ENCODE assay signal across 26 cellular contexts in the genomic region with DNA sequence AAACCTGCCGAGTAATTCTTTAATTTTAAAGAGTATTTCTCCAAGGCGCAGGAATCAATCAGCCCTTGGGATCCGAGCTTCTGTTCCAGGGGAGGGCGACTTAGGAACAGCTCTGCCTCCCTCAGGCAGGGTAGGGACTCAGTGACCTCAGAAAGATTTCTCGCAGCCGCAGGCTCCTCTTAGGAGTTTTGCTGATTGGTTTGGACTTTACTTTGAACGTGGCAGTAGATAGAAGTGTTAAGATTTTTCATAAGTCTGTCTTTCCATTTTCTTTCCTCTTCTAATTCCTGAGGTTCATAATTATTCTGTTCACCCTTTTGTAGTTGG.
"Had no signal": no experiment of that assay in that cellular context is flagged by ENCODE, and none has a peak within 500 bp of the region (broad histone marks: within the 10 kb centered on the region; RNA-seq: fewer than 3 reads in every experiment).

No MANE protein-coding gene starts in this region.

- ATAC-seq: activated naive CD8-positive, alpha-beta T cell treated with anti-CD3 and anti-CD28 coated beads, Interleukin-2, amount 50 U/mL, for 24 hours; stimulated activated effector memory CD8-positive, alpha-beta T cell treated with anti-CD3 and anti-CD28 coated beads, Interleukin-12 subunit alpha, Interleukin-12 subunit beta, amount 100 ng/mL, for 72 hours had no signal

- H3K27me3 ChIP-seq: ovary, thyroid gland, upper lobe of left lung, vagina had no signal

- H3K9me3 Mint-ChIP-seq: activated CD4-positive, alpha-beta memory T cell treated with anti-CD3 and anti-CD28 coated beads, Interleukin-2, amount 10 ng/mL, durations not matched to agents 7 days and 5 days; activated CD4-positive, alpha-beta T cell treated with anti-CD3 and anti-CD28 coated beads, Interleukin-2, amount 10 ng/mL, durations not matched to agents 7 days and 5 days; activated naive CD8-positive, alpha-beta T cell treated with anti-CD3 and anti-CD28 coated beads, Interleukin-2, amount 50 U/mL, for 24 hours; activated T-cell treated with anti-CD3 and anti-CD28 coated beads, Interleukin-2, amount 50 U/mL, for 24 hours; stimulated activated effector memory CD8-positive, alpha-beta T cell treated with anti-CD3 and anti-CD28 coated beads, Interleukin-12 subunit alpha, Interleukin-12 subunit beta, amount 100 ng/mL, for 72 hours; stimulated activated naive CD8-positive, alpha-beta T cell treated with anti-CD3 and anti-CD28 coated beads, Interleukin-15, Interleukin-2, amounts not matched to agents 100 ng/mL and 50 ng/mL, for 24 hours had no signal

- H3K4me1 ChIP-seq: upper lobe of left lung had no signal

- H3K27ac ChIP-seq: epithelial cell of prostate, ovary, thyroid gland, upper lobe of left lung, vagina had no signal

- H3K4me3 ChIP-seq: esophagus squamous epithelium, ovary, skin epidermis, thyroid gland, upper lobe of left lung, vagina had no signal

- H3K4me3 Mint-ChIP-seq: activated CD4-positive, alpha-beta memory T cell treated with anti-CD3 and anti-CD28 coated beads, Interleukin-2, amount 10 ng/mL, durations not matched to agents 7 days and 5 days; activated CD4-positive, alpha-beta T cell treated with anti-CD3 and anti-CD28 coated beads, Interleukin-2, amount 10 ng/mL, durations not matched to agents 7 days and 5 days; activated naive CD8-positive, alpha-beta T cell treated with anti-CD3 and anti-CD28 coated beads, Interleukin-2, amount 50 U/mL, for 24 hours; activated T-cell treated with anti-CD3 and anti-CD28 coated beads, Interleukin-2, amount 50 U/mL, for 24 hours; mesothelial cell of epicardium; naive B cell; stimulated activated effector memory CD8-positive, alpha-beta T cell treated with anti-CD3 and anti-CD28 coated beads, Interleukin-12 subunit alpha, Interleukin-12 subunit beta, amount 100 ng/mL, for 72 hours; stimulated activated naive CD8-positive, alpha-beta T cell treated with anti-CD3 and anti-CD28 coated beads, Interleukin-15, Interleukin-2, amounts not matched to agents 100 ng/mL and 50 ng/mL, for 24 hours had no signal

- H3K36me3 ChIP-seq: esophagus squamous epithelium, ovary, thyroid gland, upper lobe of left lung, vagina had no signal

- H3K4me1 Mint-ChIP-seq: activated CD4-positive, alpha-beta memory T cell treated with anti-CD3 and anti-CD28 coated beads, Interleukin-2, amount 10 ng/mL, durations not matched to agents 7 days and 5 days; activated CD4-positive, alpha-beta T cell treated with anti-CD3 and anti-CD28 coated beads, Interleukin-2, amount 10 ng/mL, durations not matched to agents 7 days and 5 days; activated naive CD8-positive, alpha-beta T cell treated with anti-CD3 and anti-CD28 coated beads, Interleukin-2, amount 50 U/mL, for 24 hours; naive B cell; stimulated activated effector memory CD8-positive, alpha-beta T cell treated with anti-CD3 and anti-CD28 coated beads, Interleukin-12 subunit alpha, Interleukin-12 subunit beta, amount 100 ng/mL, for 72 hours had no signal

- H3K36me3 Mint-ChIP-seq: mesothelial cell of epicardium; naive B cell; stimulated activated effector memory CD8-positive, alpha-beta T cell treated with anti-CD3 and anti-CD28 coated beads, Interleukin-12 subunit alpha, Interleukin-12 subunit beta, amount 100 ng/mL, for 72 hours had no signal

- DNase-seq: activated CD4-positive, alpha-beta memory T cell treated with anti-CD3 and anti-CD28 coated beads, Interleukin-2, amount 10 ng/mL, durations not matched to agents 7 days and 5 days; activated CD4-positive, alpha-beta T cell treated with anti-CD3 and anti-CD28 coated beads for 1 hour; activated CD4-positive, alpha-beta T cell treated with anti-CD3 and anti-CD28 coated beads, Interleukin-2, amount 10 ng/mL, durations not matched to agents 7 days and 5 days; activated CD8-positive, alpha-beta memory T cell treated with anti-CD3 and anti-CD28 coated beads, Interleukin-2, amount 50 U/mL, for 48 hours; activated gamma-delta T cell treated with Interleukin-2 at 50 U/mL for 16 hours; activated naive CD4-positive, alpha-beta T cell treated with anti-CD3 and anti-CD28 coated beads, Interleukin-2, amount 50 U/mL, for 16 hours; activated naive CD8-positive, alpha-beta T cell treated with anti-CD3 and anti-CD28 coated beads, Interleukin-2, amount 50 U/mL, for 24 hours; activated T-cell treated with anti-CD3 and anti-CD28 coated beads, Interleukin-2, amount 50 U/mL, for 24 hours; effector CD4-positive, alpha-beta T cell; esophagus squamous epithelium; left cardiac atrium; left ventricle myocardium superior; naive B cell; ovary; stimulated activated CD4-positive, alpha-beta T cell treated with anti-CD3 and anti-CD28 coated beads, Interleukin-12 subunit alpha, Interleukin-12 subunit beta, amount 100 ng/mL, for 4 hours; stimulated activated CD4-positive, alpha-beta T cell treated with anti-CD3 and anti-CD28 coated beads, Interleukin-4, amount 100 ng/mL, for 24 hours; T-helper 9 cell; thyroid gland had no signal

- H3K27ac Mint-ChIP-seq: activated CD4-positive, alpha-beta memory T cell treated with anti-CD3 and anti-CD28 coated beads, Interleukin-2, amount 10 ng/mL, durations not matched to agents 7 days and 5 days; activated CD4-positive, alpha-beta T cell treated with anti-CD3 and anti-CD28 coated beads, Interleukin-2, amount 10 ng/mL, durations not matched to agents 7 days and 5 days; activated naive CD8-positive, alpha-beta T cell treated with anti-CD3 and anti-CD28 coated beads, Interleukin-2, amount 50 U/mL, for 24 hours; activated T-cell treated with anti-CD3 and anti-CD28 coated beads, Interleukin-2, amount 50 U/mL, for 24 hours; mesothelial cell of epicardium; naive B cell; progenitor cell of endocrine pancreas; stimulated activated effector memory CD8-positive, alpha-beta T cell treated with anti-CD3 and anti-CD28 coated beads, Interleukin-12 subunit alpha, Interleukin-12 subunit beta, amount 100 ng/mL, for 72 hours; stimulated activated naive CD8-positive, alpha-beta T cell treated with anti-CD3 and anti-CD28 coated beads, Interleukin-15, Interleukin-2, amounts not matched to agents 100 ng/mL and 50 ng/mL, for 24 hours had no signal
